Comparison of ENCODE assay signal across 9 cellular contexts in the genomic region with DNA sequence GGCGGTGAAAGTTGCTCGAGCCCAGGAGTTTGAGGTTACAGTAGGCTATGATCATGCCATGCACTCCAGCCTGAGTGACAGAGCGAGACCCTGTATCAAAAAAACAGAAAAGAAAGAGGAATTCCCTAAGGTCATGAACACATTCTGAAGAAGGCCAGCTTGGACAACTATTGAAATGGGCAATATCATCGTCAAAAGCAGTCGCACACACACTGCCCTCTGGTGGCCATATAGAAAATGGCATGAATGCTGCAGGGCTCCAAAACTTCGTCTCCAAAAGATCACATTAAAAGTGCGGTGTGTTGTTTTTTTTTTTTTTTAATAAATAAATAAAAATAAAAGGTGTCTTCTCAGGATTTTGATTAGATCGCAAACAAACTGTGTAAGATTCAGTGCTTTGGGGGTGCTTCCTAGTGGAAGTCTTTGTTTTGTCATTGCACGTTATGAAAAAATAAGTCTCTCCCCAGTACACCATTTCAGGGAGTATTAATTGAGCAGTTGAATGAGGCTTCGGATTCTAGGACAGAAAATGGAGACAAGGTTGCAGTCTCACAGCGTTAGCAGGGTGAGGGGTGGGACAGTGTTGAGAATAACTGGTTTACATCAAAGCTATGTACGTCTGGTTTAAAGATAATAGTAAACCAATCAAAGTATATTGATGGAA.
DNase-seq lines count a peak whose midpoint lies in the region; ATAC-seq and TF ChIP-seq lines count a peak whose summit lies in the region.
"Had no signal": no experiment of that assay in that cellular context is flagged by ENCODE, and none has a peak within 500 bp of the region (broad histone marks: within the 10 kb centered on the region; RNA-seq: fewer than 3 reads in every experiment).

No MANE protein-coding gene starts in this region.

- H3K36me3 Mint-ChIP-seq in endothelial cell (ENCODE audit: low read depth, unreplicated experiment), result no peaks in the 10 kb centered on the region

- H3K27me3 Mint-ChIP-seq in endothelial cell (ENCODE audit: unreplicated experiment), result no peaks in the 10 kb centered on the region

- intact Hi-C loops in testis (cut with DNase I; ENCODE audit: low total_unique reads), result no loop called here

- H3K4me3 ChIP-seq in NB4 (ENCODE audit: low read depth, low read length), result no peak overlapping the region
- no peak overlapping the region for H3K4me3 ChIP-seq in testis

- H3K4me1 ChIP-seq in testis, result no peaks in the 10 kb centered on the region

- no peak for ATAC-seq in HG02642 (IDR thresholded peaks at IDR 0.05; ENCODE audit: poor library complexity, unreplicated experiment)

- no peaks in the 10 kb centered on the region for H3K9me3 Mint-ChIP-seq in endothelial cell (ENCODE audit: unreplicated experiment)
- H3K9me3 Mint-ChIP-seq: dendritic cell treated with granulocyte-macrophage colony-stimulating factor and Interleukin-4, amounts not matched to agents 40 ng/mL and 50 ng/mL, for 4 days had no signal

- TF ChIP-seq CTCF in NB4 (IDR thresholded peaks at IDR 0.05; ENCODE audit: low read depth, low read length) (peak; percentile 77), endothelial cell (IDR thresholded peaks at IDR 0.05; ENCODE audit: unreplicated experiment) (peak; percentile 87), testis (IDR thresholded peaks at IDR 0.05) (peak in 2 of 3 experiments; percentile 64 to 84)

- no peak overlapping the region for H3K27ac Mint-ChIP-seq in endothelial cell (ENCODE audit: unreplicated experiment)
- H3K27ac Mint-ChIP-seq: dendritic cell treated with granulocyte-macrophage colony-stimulating factor and Interleukin-4, amounts not matched to agents 40 ng/mL and 50 ng/mL, for 4 days had no signal

- no peaks in the 10 kb centered on the region for H3K36me3 ChIP-seq in testis (ENCODE audit: low read depth, missing control alignments)

- H3K4me3 Mint-ChIP-seq in endothelial cell (ENCODE audit: unreplicated experiment), result no peak overlapping the region
- H3K4me3 Mint-ChIP-seq: dendritic cell treated with granulocyte-macrophage colony-stimulating factor and Interleukin-4, amounts not matched to agents 40 ng/mL and 50 ng/mL, for 4 days had no signal

- 51 to 55% methylated on average over 12 of the region's 12 CpGs for WGBS in testis, 2 donors

- no peak for TF ChIP-seq POLR2A in NB4 (IDR thresholded peaks at IDR 0.05; ENCODE audit: extremely low read depth, insufficient read length)
- TF ChIP-seq POLR2A in testis (IDR thresholded peaks at IDR 0.05), result no peak

- no peaks in the 10 kb centered on the region for H3K27me3 ChIP-seq in testis

- H3K27ac ChIP-seq in testis, result no peak overlapping the region

- no peaks in the 10 kb centered on the region for H3K9me3 ChIP-seq in testis

- DNase-seq in 8988T, result peak; percentile 24
- peak; percentile 34 for DNase-seq in Daoy (ENCODE audit: low read depth)
- peak; percentile 33 for DNase-seq in NB4 (ENCODE audit: low read depth)
- DNase-seq in endothelial cell (ENCODE audit: low spot score), result peak; percentile 28
- peak; percentile 43 for DNase-seq in testis
- DNase-seq in NCI-H2029 treated with DMSO at 0.1 percent for 48 hours (lab: John Stamatoyannopoulos, UW), result no peak
- DNase-seq in GF-D8 (lab: John Stamatoyannopoulos, UW), result no peak

- no peaks in the 10 kb centered on the region for H3K4me1 Mint-ChIP-seq in endothelial cell (ENCODE audit: unreplicated experiment)

Comparison
In these comparisons a context has a peak if more than half of its experiments do, and no peak if none do; other contexts are left out.
1. DNase-seq: peak in 8988T (single experiment), Daoy (single experiment), NB4 (single experiment), endothelial cell (single experiment) and testis (single experiment); none in NCI-H2029 treated with DMSO at 0.1 percent for 48 hours (single experiment) and GF-D8 (single experiment).
2. Peak in every context shown above with its lines, with median percentiles within 50 percentile points of each other: CTCF ChIP-seq.